7 cellular contexts compared by ENCODE assay signal in genomic region chr7:143008007-143008901, GRCh38. TPM values are rescaled to one million over a fixed set of nuclear protein-coding genes. Genes with fewer than 3 reads are reported as not detected.
DNase-seq lines count a peak whose midpoint lies in the region; ATAC-seq and TF ChIP-seq lines count a peak whose summit lies in the region.

No MANE protein-coding gene starts in this region.

- in situ Hi-C loops in HAP-1 (cut with MboI; ENCODE audit: low sequenced_read_pairs) = loop anchor here (10.0 kb wide), 1 partner anchor 153 kb away; the partner anchor contains the start of gene EPHB6

- H3K4me1 ChIP-seq in HAP-1 = no peaks in the 10 kb centered on the region
- H3K4me1 ChIP-seq in adrenal gland (replicated peaks in 1 of 2) = no peaks in the 10 kb centered on the region

- H3K9me3 ChIP-seq in HAP-1 (no peaks in the 10 kb centered on the region), MG63 (no peaks in the 10 kb centered on the region), adrenal gland (replicated peaks in 1 of 3) (no peaks in the 10 kb centered on the region)

- TF ChIP-seq CTCF in GM12875 (IDR thresholded peaks at IDR 0.05; ENCODE audit: borderline replicate concordance, insufficient read depth, low read depth, low read length) (peak; percentile 86), adrenal gland (IDR thresholded peaks at IDR 0.05) (peak; percentile 88 to 97 (median 94))

- H3K4me3 ChIP-seq in GM12875 (ENCODE audit: low read depth, low read length) (no peak overlapping the region), HAP-1 (no peak overlapping the region), MG63 (no peak overlapping the region), adrenal gland (no peak overlapping the region)

- 38 to 41% (median 40%) methylated on average over 24 of the region's 24 CpGs for WGBS in adrenal gland, 4 donors

- H3K27ac ChIP-seq in adrenal gland = no peak overlapping the region

- no peaks in the 10 kb centered on the region for H3K36me3 ChIP-seq in HAP-1 (replicated peaks)
- no peaks in the 10 kb centered on the region for H3K36me3 ChIP-seq in MG63
- H3K36me3 ChIP-seq in adrenal gland (replicated peaks in 1 of 2) = no peaks in the 10 kb centered on the region

- intact Hi-C loops in adrenal gland (cut with DNase I) = loop anchor here (2.0 to 10.0 kb wide), 3 partner anchors 133 to 209 kb away; no protein-coding TSS in a partner anchor
- intact Hi-C loops in left ventricle myocardium superior (cut with micrococcal nuclease) = loop anchor here (2.0 kb wide), 1 partner anchor 207 kb away; no protein-coding TSS in a partner anchor
- intact Hi-C loops in sciatic nerve (cut with DNase I) = no loop called here

- DNase-seq in HAP-1 (ENCODE audit: low spot score in 2 of 2) (peak; percentile 49 to 84), MG63 (peak; percentile 43), T follicular helper cell (ENCODE audit: low read depth) (peak; percentile 60), adrenal gland (peak; percentile 63 to 91 (median 78)), left ventricle myocardium superior (peak; percentile 87), sciatic nerve (ENCODE audit: low spot score) (peak; percentile 90)

- no peak for TF ChIP-seq POLR2A in adrenal gland (IDR thresholded peaks at IDR 0.05)

- ATAC-seq in left ventricle myocardium superior = peak; percentile 88
- peak; percentile 92 for ATAC-seq in sciatic nerve

- H3K27me3 ChIP-seq in HAP-1 (ENCODE audit: low read depth) = peaks cover 3% of the 10 kb centered on the region; the same call in 1 of the 2 replicates
- no peaks in the 10 kb centered on the region for H3K27me3 ChIP-seq in MG63
- no peaks in the 10 kb centered on the region for H3K27me3 ChIP-seq in adrenal gland

RNA-seq across cellular contexts. Expression of gene OR9A2, which starts 18.7 kb away (rescaled TPM):
- total RNA-seq in MG63 (2014; rRNA removed; shearing (Covaris generic); ENCODE audit: low replicate concordance) = not detected in 2 replicates
- not detected for total RNA-seq in adrenal gland
- not detected for polyA plus RNA-seq in adrenal gland
- total RNA-seq in left ventricle myocardium superior = not detected
- 0.71 TPM for total RNA-seq in sciatic nerve

RNA-seq across cellular contexts. Expression of gene OR6V1, which starts 43.9 kb away (rescaled TPM):
- total RNA-seq in MG63 (2014; rRNA removed; shearing (Covaris generic); ENCODE audit: low replicate concordance) = not detected in 2 replicates
- total RNA-seq in adrenal gland (not detected), left ventricle myocardium superior (not detected), sciatic nerve (not detected)
- not detected for polyA plus RNA-seq in adrenal gland

RNA-seq across cellular contexts. Expression of gene KEL, which starts 46.1 kb away (rescaled TPM):
- not detected in 2 replicates for total RNA-seq in MG63 (2014; rRNA removed; shearing (Covaris generic); ENCODE audit: low replicate concordance)
- total RNA-seq in adrenal gland = 1 to 10 TPM in 1 of 8 donors, under 1 TPM in 2, not detected in 5; 0.45 to 1.2 (median 0.93) TPM
- under 1 TPM; 0.15 to 0.56 (median 0.37) TPM for polyA plus RNA-seq in adrenal gland
- 0.27 TPM for total RNA-seq in left ventricle myocardium superior
- 2.3 TPM for total RNA-seq in sciatic nerve
